Comparison of ENCODE assay signal across 8 cellular contexts in genomic region chr12:14257303-14257733, GRCh38.
A peak's percentile ranks its signal among the peaks of the same experiment; 100 is the strongest.
DNase-seq lines count a peak whose midpoint lies in the region; TF ChIP-seq lines count a peak whose summit lies in the region.

No MANE protein-coding gene starts in this region.

- peaks cover 38% of the 10 kb centered on the region for H3K4me1 ChIP-seq in CD8-positive, alpha-beta memory T cell (ENCODE audit: insufficient read depth, low read length)
- H3K4me1 ChIP-seq in esophagus muscularis mucosa (peaks cover 42 to 62% (median 54%) of the 10 kb centered on the region in 4 donors), ovary (ENCODE audit: insufficient read depth) (peaks cover 19% of the 10 kb centered on the region)

- no peaks in the 10 kb centered on the region for H3K36me3 ChIP-seq in CD8-positive, alpha-beta memory T cell (ENCODE audit: insufficient read depth, low read length)
- H3K36me3 ChIP-seq in esophagus muscularis mucosa (no peaks in the 10 kb centered on the region), ovary (no peaks in the 10 kb centered on the region)

- H3K27me3 ChIP-seq in CD8-positive, alpha-beta memory T cell (ENCODE audit: insufficient read depth, low read length, poor library complexity, severe bottlenecking): no peaks in the 10 kb centered on the region
- H3K27me3 ChIP-seq in esophagus muscularis mucosa (no peaks in the 10 kb centered on the region), ovary (no peaks in the 10 kb centered on the region)

- peaks cover 0 to 2% of the 10 kb centered on the region in 2 donors for H3K27me3 Mint-ChIP-seq in CD8-positive, alpha-beta memory T cell

- peak overlapping the region; percentile 24 for H3K4me3 ChIP-seq in CD8-positive, alpha-beta memory T cell (ENCODE audit: low read length)
- peak overlapping the region; percentile 3 to 32 (median 23) for H3K4me3 ChIP-seq in esophagus muscularis mucosa
- peak overlapping the region; percentile 17 for H3K4me3 ChIP-seq in ovary

- H3K27ac ChIP-seq in CD8-positive, alpha-beta memory T cell (ENCODE audit: low read depth, low read length): peak overlapping the region; percentile 69
- H3K27ac ChIP-seq in esophagus muscularis mucosa (replicated peaks in 1 of 4) (peak overlapping the region; percentile 82 to 87 (median 86)), ovary (peak overlapping the region; percentile 71 to 74)

- TF ChIP-seq POLR2A in Raji (IDR thresholded peaks at IDR 0.05; ENCODE audit: insufficient read depth, low read depth, low read length) (peak; percentile 69), esophagus muscularis mucosa (IDR thresholded peaks at IDR 0.05; ENCODE audit: low read depth) (no peak), ovary (IDR thresholded peaks at IDR 0.05) (no peak)

- no peak for TF ChIP-seq EP300 in esophagus muscularis mucosa (IDR thresholded peaks at IDR 0.05)
- TF ChIP-seq EP300 in ovary (IDR thresholded peaks at IDR 0.05): no peak

- POLR2A ChIA-PET in CD8-positive, alpha-beta memory T cell (lab: Charles Lee): interaction anchor here (0.5 to 2.2 kb wide), 12 partner anchors 9 to 513 kb away, joined by 3 to 33 read pairs (median 4); partner anchors contain the start of gene ATF7IP

- H3K9me3 Mint-ChIP-seq in CD8-positive, alpha-beta memory T cell: peaks cover 0 to 11% (median 7%) of the 10 kb centered on the region in 5 donors

- H3K4me1 Mint-ChIP-seq in CD8-positive, alpha-beta memory T cell: peaks cover 44 to 50% (median 49%) of the 10 kb centered on the region in 3 donors

- peaks cover 0 to 10% (median 1%) of the 10 kb centered on the region in 3 donors for H3K36me3 Mint-ChIP-seq in CD8-positive, alpha-beta memory T cell

- H3K4me3 Mint-ChIP-seq in CD8-positive, alpha-beta memory T cell: peak overlapping the region; percentile 54 to 86 (median 83)

- peak overlapping the region; percentile 81 to 98 (median 96) for H3K27ac Mint-ChIP-seq in CD8-positive, alpha-beta memory T cell

- intact Hi-C loops in esophagus muscularis mucosa (cut with DNase I): loop anchor here (5.0 kb wide), 2 partner anchors 110 to 160 kb away; partner anchors contain the start of gene ATF7IP
- intact Hi-C loops in ovary (cut with DNase I): loop anchor here in 2 of 4 donors (2.0 to 10.0 kb wide), 2 partner anchors 107 kb away; partner anchors contain the start of gene ATF7IP (in 2 of the 2)

- CTCF ChIA-PET in CD8-positive, alpha-beta memory T cell (lab: Charles Lee): interaction anchor here (0.8 to 2.3 kb wide), 12 partner anchors 15 to 159 kb away, joined by 3 to 40 read pairs (median 6); partner anchors contain the start of gene ATF7IP

- no peak for TF ChIP-seq CTCF in esophagus muscularis mucosa (IDR thresholded peaks at IDR 0.05)
- TF ChIP-seq CTCF in ovary (IDR thresholded peaks at IDR 0.05): no peak

- 13% methylated on average over 7 of the region's 7 CpGs for WGBS in esophagus muscularis mucosa
- 8 to 13% (median 12%) methylated on average over 7 of the region's 7 CpGs for WGBS in ovary, 3 donors

- no peak for DNase-seq in CD8-positive, alpha-beta memory T cell
- no peak for DNase-seq in esophagus muscularis mucosa (ENCODE audit: extremely low spot score)
- DNase-seq in ovary: peak in 3 of 5 donors; percentile 87 to 90 (median 89)
- no peak for DNase-seq in amygdala (lab: John Stamatoyannopoulos, UW)
- no peak for DNase-seq in LoVo (ENCODE audit: low spot score)
- DNase-seq in NCI-H1048 (lab: John Stamatoyannopoulos, UW): no peak
- no peak for DNase-seq in retina

- H3K9me3 ChIP-seq in CD8-positive, alpha-beta memory T cell (ENCODE audit: low read length): no peaks in the 10 kb centered on the region
- peaks cover 0 to 5% (median 0%) of the 10 kb centered on the region in 4 donors for H3K9me3 ChIP-seq in esophagus muscularis mucosa
- H3K9me3 ChIP-seq in ovary: no peaks in the 10 kb centered on the region

Comparison
In these comparisons a context has a peak if more than half of its experiments do, and no peak if none do; other contexts are left out.
1. DNase-seq: peak in ovary (3 of 5); none in CD8-positive, alpha-beta memory T cell (0 of 5), esophagus muscularis mucosa (single experiment), amygdala (0 of 56), LoVo (single experiment), NCI-H1048 (single experiment) and retina (single experiment).
2. Peak in every context shown above with its lines, with median percentiles within 50 percentile points of each other: H3K27ac ChIP-seq and H3K4me3 ChIP-seq.